Comparison of ENCODE assay signal across 1 cellular context in genomic region chr10:96919785-96920425, GRCh38.
TF ChIP-seq lines count a peak whose summit lies in the region.

No MANE protein-coding gene starts in this region.

TF ChIP-seq in GM23338, 12 proteins besides CTCF, POLR2A, EP300 and RAD21 (continued from another document):
- TF ChIP-seq ZNF462 (CRISPR knock-in tag; IDR thresholded peaks at IDR 0.05) (no peak), EZH2phosphoT487 (IDR thresholded peaks at IDR 0.05; ENCODE audit: unreplicated experiment) (no peak), ETS1 (IDR thresholded peaks at IDR 0.05) (no peak), STAT1 (IDR thresholded peaks at IDR 0.05; ENCODE audit: unreplicated experiment) (no peak), ZNF114 (CRISPR knock-in tag; IDR thresholded peaks at IDR 0.05) (no peak), NANOG (IDR thresholded peaks at IDR 0.05; ENCODE audit: borderline replicate concordance) (no peak), EZH2 (IDR thresholded peaks at IDR 0.05; ENCODE audit: low read depth, unreplicated experiment) (no peak), ZNF331 (CRISPR knock-in tag; IDR thresholded peaks at IDR 0.05; ENCODE audit: low read depth) (no peak), POLR2AphosphoS5 (IDR thresholded peaks at IDR 0.05; ENCODE audit: low read depth) (no peak)
TF ChIP-seq in GM23338: peak in this region for 0.
